In genomic region chr1:2859881-2860430, GRCh38 we compare ENCODE assay signal across 20 cellular contexts. TPM values are rescaled to one million over a fixed set of nuclear protein-coding genes. Genes with fewer than 3 reads are reported as not detected.
DNase-seq lines count a peak whose midpoint lies in the region; ATAC-seq and TF ChIP-seq lines count a peak whose summit lies in the region.
"Had no signal": no experiment of that assay in that cellular context is flagged by ENCODE, and none has a peak within 500 bp of the region (broad histone marks: within the 10 kb centered on the region; RNA-seq: fewer than 3 reads in every experiment).

No MANE protein-coding gene starts in this region.

- intact Hi-C loops in natural killer cell (cut with micrococcal nuclease), result no loop called here
- intact Hi-C loops in lower lobe of right lung (cut with DNase I), result no loop called here
- intact Hi-C loops in aorta (cut with DNase I), result no loop called here

- no peaks in the 10 kb centered on the region for H3K36me3 Mint-ChIP-seq in natural killer cell treated with Interleukin-12 subunit alpha and Interleukin-12 subunit beta and Interleukin-15 and Interleukin-18, amount 100 ng/mL, for 72 hours
- H3K36me3 Mint-ChIP-seq in natural killer cell, result no peaks in the 10 kb centered on the region
- H3K36me3 Mint-ChIP-seq in chondrocyte (ENCODE audit: low read depth), result no peaks in the 10 kb centered on the region
- H3K36me3 Mint-ChIP-seq: CD4-positive, CD25-positive, alpha-beta regulatory T cell; CD8-positive, alpha-beta memory T cell had no signal

- H3K27ac ChIP-seq in lower lobe of right lung (no peak overlapping the region), aorta (ENCODE audit: low read depth in 1 of 2, low read length in 2 of 2) (no peak overlapping the region)
- H3K27ac ChIP-seq: GM23248 had no signal

- H3K36me3 ChIP-seq in lower lobe of right lung (no peaks in the 10 kb centered on the region), aorta (ENCODE audit: control insufficient read depth in 1 of 2, insufficient read depth in 2 of 2, low read length in 1 of 2) (no peaks in the 10 kb centered on the region)
- H3K36me3 ChIP-seq: BE2C had no signal

- H3K4me1 Mint-ChIP-seq in natural killer cell treated with Interleukin-12 subunit alpha and Interleukin-12 subunit beta and Interleukin-15 and Interleukin-18, amount 100 ng/mL, for 72 hours (ENCODE audit: low read depth in 2 of 2), result peaks cover 0 to 3% of the 10 kb centered on the region in 2 donors
- peaks cover 0 to 4% of the 10 kb centered on the region in 2 donors for H3K4me1 Mint-ChIP-seq in natural killer cell
- H3K4me1 Mint-ChIP-seq in chondrocyte (ENCODE audit: low read depth), result no peaks in the 10 kb centered on the region
- H3K4me1 Mint-ChIP-seq: CD8-positive, alpha-beta memory T cell had no signal

- ATAC-seq in natural killer cell treated with Interleukin-12 subunit alpha and Interleukin-12 subunit beta and Interleukin-15 and Interleukin-18, amount 100 ng/mL, for 72 hours, result no peak
- ATAC-seq in natural killer cell, result no peak
- ATAC-seq in lower lobe of right lung, result no peak
- no peak for ATAC-seq in aorta (ENCODE audit: low FRiP score)
- ATAC-seq in GM18909 (IDR thresholded peaks at IDR 0.05; ENCODE audit: poor library complexity, unreplicated experiment), result no peak

- H3K27me3 Mint-ChIP-seq in natural killer cell treated with Interleukin-12 subunit alpha and Interleukin-12 subunit beta and Interleukin-15 and Interleukin-18, amount 100 ng/mL, for 72 hours, result no peaks in the 10 kb centered on the region
- H3K27me3 Mint-ChIP-seq in natural killer cell (ENCODE audit: low read depth in 2 of 2), result no peaks in the 10 kb centered on the region
- no peaks in the 10 kb centered on the region for H3K27me3 Mint-ChIP-seq in chondrocyte (ENCODE audit: low read depth)
- H3K27me3 Mint-ChIP-seq: CD4-positive, CD25-positive, alpha-beta regulatory T cell had no signal

- H3K4me3 ChIP-seq in lower lobe of right lung (no peak overlapping the region), aorta (ENCODE audit: low read length in 2 of 2) (no peak overlapping the region)
- H3K4me3 ChIP-seq: GM23248 had no signal

- TF ChIP-seq CTCF in natural killer cell (IDR thresholded peaks at IDR 0.05) (no peak), chondrocyte (IDR thresholded peaks at IDR 0.05) (no peak), lower lobe of right lung (IDR thresholded peaks at IDR 0.05) (no peak), GM13977 (IDR thresholded peaks at IDR 0.05; ENCODE audit: extremely low read depth, insufficient read depth, missing control alignments) (no peak)

- no peaks in the 10 kb centered on the region for H3K9me3 Mint-ChIP-seq in natural killer cell treated with Interleukin-12 subunit alpha and Interleukin-12 subunit beta and Interleukin-15 and Interleukin-18, amount 100 ng/mL, for 72 hours
- H3K9me3 Mint-ChIP-seq in natural killer cell, result no peaks in the 10 kb centered on the region
- H3K9me3 Mint-ChIP-seq in chondrocyte (ENCODE audit: low read depth), result peaks cover 8% of the 10 kb centered on the region
- H3K9me3 Mint-ChIP-seq: CD4-positive, CD25-positive, alpha-beta regulatory T cell; CD8-positive, alpha-beta memory T cell had no signal

- H3K9me3 ChIP-seq in lower lobe of right lung, result no peaks in the 10 kb centered on the region
- H3K9me3 ChIP-seq in aorta (ENCODE audit: control insufficient read depth, low read length), result no peaks in the 10 kb centered on the region
- H3K9me3 ChIP-seq: BE2C had no signal

- no peaks in the 10 kb centered on the region for H3K4me1 ChIP-seq in lower lobe of right lung
- H3K4me1 ChIP-seq in aorta (ENCODE audit: control insufficient read depth in 1 of 2, insufficient read depth in 2 of 2, low read length in 2 of 2), result no peaks in the 10 kb centered on the region
- H3K4me1 ChIP-seq: BE2C had no signal

- peaks cover 43% of the 10 kb centered on the region for H3K27me3 ChIP-seq in lower lobe of right lung (ENCODE audit: low read depth)
- no peaks in the 10 kb centered on the region for H3K27me3 ChIP-seq in aorta (ENCODE audit: control insufficient read depth in 1 of 2, insufficient read depth in 2 of 2, low read length in 1 of 2)

- in situ Hi-C loops in GM13977 (cut with MboI; ENCODE audit: low pct_unique_long_range_greater_than_20kb, low sequenced_read_pairs, unreplicated experiment), result no loop called here

- peak; percentile 29 for DNase-seq in natural killer cell treated with Interleukin-12 subunit alpha and Interleukin-12 subunit beta and Interleukin-15 and Interleukin-18, amount 100 ng/mL, for 72 hours (ENCODE audit: low spot score)
- DNase-seq in natural killer cell (no peak), chondrocyte (ENCODE audit: low spot score) (peak; percentile 67), lower lobe of right lung (peak; percentile 20), aorta (peak; percentile 30 to 32), T1000 (lab: John Stamatoyannopoulos, UW) (no peak), GM13977 (ENCODE audit: low spot score) (no peak)
- DNase-seq: ACHN; BE2C; C1 segment of cervical spinal cord; CD4-positive, CD25-positive, alpha-beta regulatory T cell; CD8-positive, alpha-beta memory T cell; COR-L47; DMS 273 treated with DMSO at 0.1 percent for 48 hours; DMS53; GM23248; HCEC 1CT; HFFc6; KG1 had no signal

- H3K4me3 Mint-ChIP-seq in natural killer cell treated with Interleukin-12 subunit alpha and Interleukin-12 subunit beta and Interleukin-15 and Interleukin-18, amount 100 ng/mL, for 72 hours, result no peak overlapping the region
- no peak overlapping the region for H3K4me3 Mint-ChIP-seq in natural killer cell
- H3K4me3 Mint-ChIP-seq in chondrocyte (ENCODE audit: unreplicated experiment), result no peak overlapping the region
- H3K4me3 Mint-ChIP-seq: CD4-positive, CD25-positive, alpha-beta regulatory T cell; CD8-positive, alpha-beta memory T cell; HFFc6 had no signal

- no peak overlapping the region for H3K27ac Mint-ChIP-seq in natural killer cell treated with Interleukin-12 subunit alpha and Interleukin-12 subunit beta and Interleukin-15 and Interleukin-18, amount 100 ng/mL, for 72 hours
- H3K27ac Mint-ChIP-seq in natural killer cell, result no peak overlapping the region
- H3K27ac Mint-ChIP-seq in chondrocyte (ENCODE audit: unreplicated experiment), result no peak overlapping the region
- H3K27ac Mint-ChIP-seq: CD4-positive, CD25-positive, alpha-beta regulatory T cell; HFFc6 had no signal

- 84% methylated on average over 12 of the region's 12 CpGs for WGBS in aorta, 2 donors

RNA-seq across cellular contexts. Expression of gene TTC34, which starts 58.5 kb away (rescaled TPM):
- under 1 TPM; 0.40 to 0.56 TPM for total RNA-seq in natural killer cell treated with Interleukin-12 subunit alpha and Interleukin-12 subunit beta and Interleukin-15 and Interleukin-18, amount 100 ng/mL, for 72 hours
- total RNA-seq in natural killer cell (1 to 10 TPM in 2 of 3 donors, under 1 TPM in 1; 0.80 to 1.4 (median 1.2) TPM), chondrocyte (0.60 to 1.8 TPM (median 0.67 TPM) in 3 replicates), lower lobe of right lung (2.6 TPM), aorta (1 to 10 TPM in 1 of 2 donors, under 1 TPM in 1; 0.55 to 1.3 TPM)
- polyA plus RNA-seq in aorta, result under 1 TPM in 1 of 2 donors, not detected in 1; 0.95 TPM

Comparison
In these comparisons a context has a peak if more than half of its experiments do, and no peak if none do; other contexts are left out.
1. DNase-seq: peak in natural killer cell treated with Interleukin-12 subunit alpha and Interleukin-12 subunit beta and Interleukin-15 and Interleukin-18, amount 100 ng/mL, for 72 hours (single experiment), chondrocyte (single experiment), lower lobe of right lung (single experiment) and aorta (2 of 2); none in natural killer cell (single experiment), T1000 (single experiment) and GM13977 (single experiment).